ENCODE assay signal across 15 cellular contexts in the genomic region with DNA sequence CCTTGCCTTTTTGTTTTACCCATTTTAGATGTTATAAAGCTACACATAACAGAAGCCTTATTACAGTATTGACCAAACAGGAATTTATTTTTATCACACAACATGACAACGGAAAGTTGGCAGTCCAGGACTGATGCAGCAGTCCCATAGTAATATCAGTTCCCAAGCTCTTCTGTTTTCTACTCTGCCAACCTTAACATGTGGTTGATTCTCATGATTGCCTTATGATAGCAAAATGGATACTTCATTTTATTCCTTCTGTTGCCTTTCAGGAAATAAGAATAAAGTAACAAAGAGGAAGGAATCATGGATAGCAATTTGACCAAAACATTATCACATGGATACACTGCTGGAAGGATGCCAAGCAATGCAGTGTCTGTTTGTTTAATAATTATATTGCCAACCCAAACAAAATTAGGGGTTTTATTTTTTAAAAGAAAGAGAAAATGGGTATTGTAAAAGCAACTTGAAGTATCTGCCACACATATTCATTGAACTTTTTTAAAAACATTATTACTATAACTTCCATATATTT.
"Had no signal": no experiment of that assay in that cellular context is flagged by ENCODE, and none has a peak within 500 bp of the region (broad histone marks: within the 10 kb centered on the region; RNA-seq: fewer than 3 reads in every experiment).

No MANE protein-coding gene starts in this region.

- DNase-seq: activated CD4-positive, alpha-beta memory T cell treated with anti-CD3 and anti-CD28 coated beads for 36 hours; activated gamma-delta T cell; activated naive CD8-positive, alpha-beta T cell treated with anti-CD3 and anti-CD28 coated beads, Interleukin-2, amount 10 ng/mL, durations not matched to agents 7 days and 5 days; activated T-cell treated with anti-CD3 and anti-CD28 coated beads, Interleukin-2, amount 50 U/mL, for 4 hours; anterior cingulate cortex; head of caudate nucleus; natural killer cell; nucleus accumbens; sigmoid colon; stimulated activated CD4-positive, alpha-beta T cell treated with anti-CD3 and anti-CD28 coated beads, Interleukin-2, amount 100 ng/mL, for 24 hours; stimulated activated naive B cell treated with anti-CD40 and anti-IgM and Interleukin-4, amounts not matched to agents 10 μg/mL and 1 μg/mL and 100 μg/mL, for 72 hours; transverse colon had no signal

- H3K36me3 ChIP-seq: breast epithelium, prostate gland, sigmoid colon, transverse colon had no signal

- H3K4me1 ChIP-seq: breast epithelium, prostate gland, sigmoid colon, transverse colon had no signal

- H3K4me3 ChIP-seq: breast epithelium, prostate gland, sigmoid colon, transverse colon had no signal

- ATAC-seq: activated T-cell treated with anti-CD3 and anti-CD28 coated beads, Interleukin-2, amount 50 U/mL, for 4 hours; esophagus mucosa; natural killer cell; stimulated activated naive B cell treated with anti-CD40 and anti-IgM and Interleukin-4, amounts not matched to agents 10 μg/mL and 1 μg/mL and 100 μg/mL, for 72 hours had no signal

- H3K27me3 ChIP-seq: breast epithelium, sigmoid colon, transverse colon had no signal

- H3K27ac ChIP-seq: breast epithelium, prostate gland, sigmoid colon, transverse colon had no signal

- H3K9me3 ChIP-seq: breast epithelium, prostate gland, sigmoid colon, transverse colon had no signal
